Comparison of ENCODE assay signal across 25 cellular contexts in the genomic region with DNA sequence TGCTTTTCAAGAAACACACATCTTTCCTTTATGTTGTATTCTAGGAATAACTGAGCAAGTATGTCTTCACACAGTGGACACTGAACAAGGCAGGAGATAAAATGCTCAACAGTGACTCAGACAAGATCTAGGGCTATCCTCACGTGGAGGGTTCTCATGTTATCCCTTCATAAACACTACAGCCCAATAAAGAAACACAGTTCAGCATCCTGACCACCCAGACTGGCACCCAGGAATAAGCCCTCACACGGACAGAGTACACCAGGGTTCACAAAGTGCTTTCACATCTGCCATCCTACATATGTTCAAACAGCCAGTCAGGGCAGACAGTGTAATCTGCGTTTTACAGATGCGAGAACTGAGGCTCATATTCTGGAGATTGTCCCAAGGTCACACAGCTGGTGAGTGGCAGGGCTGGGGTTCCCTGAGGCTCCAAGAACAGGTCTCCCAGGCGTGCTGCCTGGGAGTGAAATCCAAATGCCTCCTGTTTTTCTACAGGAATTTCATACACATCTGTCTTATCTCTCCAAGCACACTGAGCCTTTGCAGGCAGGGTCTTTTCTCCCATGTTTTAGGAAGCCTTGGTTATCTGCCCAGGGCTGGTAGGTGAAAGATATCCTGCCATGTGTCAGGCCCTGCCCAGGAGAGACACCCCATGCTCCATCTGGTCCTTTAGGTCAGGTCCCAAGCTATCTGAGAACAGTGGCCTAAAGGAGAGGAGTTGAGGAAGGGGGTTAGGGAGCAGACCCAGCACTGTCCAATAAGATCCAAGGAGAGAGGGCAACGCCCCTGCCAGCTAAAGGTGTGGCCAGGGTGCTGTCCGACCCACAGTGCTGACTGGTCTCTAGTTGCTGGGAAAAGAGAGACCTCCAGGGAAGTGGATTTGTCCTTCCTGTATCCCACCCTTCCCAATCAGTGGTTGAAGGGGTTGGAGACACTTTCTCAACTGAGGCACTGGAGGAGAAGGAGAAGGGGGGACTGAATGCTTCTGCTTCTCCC. TPM values are rescaled to one million over a fixed set of nuclear protein-coding genes. Genes with fewer than 3 reads are reported as not detected.
DNase-seq lines count a peak whose midpoint lies in the region; ATAC-seq, FAIRE-seq and TF ChIP-seq lines count a peak whose summit lies in the region.
"Had no signal": no experiment of that assay in that cellular context is flagged by ENCODE, and none has a peak within 500 bp of the region (broad histone marks: within the 10 kb centered on the region; RNA-seq: fewer than 3 reads in every experiment).

No MANE protein-coding gene starts in this region.

- H3K4me1 Mint-ChIP-seq in astrocyte (ENCODE audit: low read depth, unreplicated experiment) = peaks cover 13% of the 10 kb centered on the region

- in situ Hi-C loops in Caki2 (cut with HindIII; ENCODE audit: low pct_unique_long_range_greater_than_20kb, low sequenced_read_pairs) = no loop called here

- POLR2A ChIA-PET in HEK293 (lab: Yijun Ruan, JAX) = no interaction called here

- peak; percentile 6 for DNase-seq in Caki2 (ENCODE audit: low read depth)
- DNase-seq in astrocyte (ENCODE audit: low read depth) = no peak
- DNase-seq in left lobe of liver (ENCODE audit: low spot score) = peak; percentile 18
- DNase-seq in T-helper 2 cell = no peak
- DNase-seq: activated CD4-positive, alpha-beta T cell treated with anti-CD3 and anti-CD28 coated beads, Interleukin-2, amount 50 U/mL, for 1 hour; activated gamma-delta T cell treated with Interleukin-2 at 50 U/mL for 16 hours; amygdala; caudate nucleus; CD8-positive, alpha-beta memory T cell; left cardiac atrium; MG63; NCI-H69; posterior cingulate gyrus; SHP77 treated with DMSO at 0.1 percent for 48 hours; stimulated activated CD4-positive, alpha-beta T cell treated with anti-CD3 and anti-CD28 coated beads, Interleukin-2, amount 100 ng/mL, for 24 hours; tibial artery had no signal

- peaks cover 14% of the 10 kb centered on the region for H3K9me3 Mint-ChIP-seq in astrocyte (ENCODE audit: unreplicated experiment)
- H3K9me3 Mint-ChIP-seq: stimulated activated naive CD8-positive, alpha-beta T cell treated with anti-CD3 and anti-CD28 coated beads, Interleukin-15, Interleukin-2, amounts not matched to agents 100 ng/mL and 50 ng/mL, for 24 hours had no signal

- H3K27me3 Mint-ChIP-seq in astrocyte (ENCODE audit: low read depth, unreplicated experiment) = peaks cover 68% of the 10 kb centered on the region

- H3K36me3 ChIP-seq in HEK293 (ENCODE audit: control insufficient read depth in 2 of 2, insufficient read depth in 1 of 2, low read length in 2 of 2) = no peaks in the 10 kb centered on the region
- no peaks in the 10 kb centered on the region for H3K36me3 ChIP-seq in astrocyte (ENCODE audit: insufficient read depth, low read length)
- H3K36me3 ChIP-seq: gastroesophageal sphincter, MG63, tibial artery had no signal

- H3K79me2 ChIP-seq in astrocyte (ENCODE audit: insufficient read depth, low read length) = no peaks in the 10 kb centered on the region

- no peak for ATAC-seq in left lobe of liver
- ATAC-seq in GM21390 (IDR thresholded peaks at IDR 0.05; ENCODE audit: unreplicated experiment) = no peak
- no peak for ATAC-seq in HG02571 (IDR thresholded peaks at IDR 0.05; ENCODE audit: unreplicated experiment)
- ATAC-seq: gastroesophageal sphincter, left cardiac atrium had no signal

- H3K9me3 ChIP-seq in HEK293 (ENCODE audit: control insufficient read depth, insufficient read depth, low read depth, low read length) = no peaks in the 10 kb centered on the region
- peaks cover 5% of the 10 kb centered on the region for H3K9me3 ChIP-seq in astrocyte (ENCODE audit: insufficient read depth, low read depth, low read length)

- FAIRE-seq in astrocyte (lab: Jason Lieb, UNC) = peak; percentile 32

- H3K4me2 ChIP-seq in astrocyte (ENCODE audit: low read length) = no peak overlapping the region

- H3K4me3 Mint-ChIP-seq in astrocyte (ENCODE audit: unreplicated experiment) = no peak overlapping the region
- H3K4me3 Mint-ChIP-seq: CD8-positive, alpha-beta memory T cell; mesothelial cell of epicardium; nephron; stimulated activated naive CD8-positive, alpha-beta T cell treated with anti-CD3 and anti-CD28 coated beads, Interleukin-15, Interleukin-2, amounts not matched to agents 100 ng/mL and 50 ng/mL, for 24 hours; T-helper 1 cell treated with Interleukin-12 subunit alpha and Interleukin-12 subunit beta and Interleukin-4 antibody, amounts not matched to agents 30 μg/mL and 1 μg/mL, for 36 hours had no signal

- H3K36me3 Mint-ChIP-seq in astrocyte (ENCODE audit: low read depth, unreplicated experiment) = peaks cover 4% of the 10 kb centered on the region
- H3K36me3 Mint-ChIP-seq: CD8-positive, alpha-beta memory T cell had no signal

- H4K20me1 ChIP-seq in astrocyte (ENCODE audit: insufficient read depth, low read length) = no peaks in the 10 kb centered on the region

- no peak overlapping the region for H3K9ac ChIP-seq in astrocyte (ENCODE audit: low read length)

- CTCF ChIA-PET in HEK293 (lab: Yijun Ruan, JAX) = no interaction called here

- no peak overlapping the region for H2AFZ ChIP-seq in astrocyte (ENCODE audit: low read depth, low read length)

- H3K4me3 ChIP-seq in HEK293 (ENCODE audit: low read depth, low read length) (no peak overlapping the region), astrocyte (ENCODE audit: insufficient read depth, low read depth, low read length) (no peak overlapping the region)
- H3K4me3 ChIP-seq: gastroesophageal sphincter, MG63, tibial artery had no signal

- no peak overlapping the region for H3K27ac Mint-ChIP-seq in astrocyte (ENCODE audit: unreplicated experiment)
- H3K27ac Mint-ChIP-seq: CD8-positive, alpha-beta memory T cell; mesothelial cell of epicardium; nephron; stimulated activated naive CD8-positive, alpha-beta T cell treated with anti-CD3 and anti-CD28 coated beads, Interleukin-15, Interleukin-2, amounts not matched to agents 100 ng/mL and 50 ng/mL, for 24 hours; T-helper 1 cell treated with Interleukin-12 subunit alpha and Interleukin-12 subunit beta and Interleukin-4 antibody, amounts not matched to agents 30 μg/mL and 1 μg/mL, for 36 hours had no signal

- TF ChIP-seq CTCF in HEK293 (tag by site-specific recombination; IDR thresholded peaks at IDR 0.05) (no peak), astrocyte (IDR thresholded peaks at IDR 0.05; ENCODE audit: insufficient read depth, low read depth, low read length) (no peak)

- peaks cover 36% of the 10 kb centered on the region for H3K27me3 ChIP-seq in astrocyte (ENCODE audit: insufficient read depth, low read length)
- H3K27me3 ChIP-seq: MG63, tibial artery had no signal

- H3K27ac ChIP-seq in HEK293 (ENCODE audit: extremely low read depth, low read depth, low read length) = no peak overlapping the region
- H3K27ac ChIP-seq in astrocyte (ENCODE audit: low read depth, low read length) = no peak overlapping the region
- H3K27ac ChIP-seq: gastroesophageal sphincter, HL-60, tibial artery had no signal

- H3K4me1 ChIP-seq in HEK293 (ENCODE audit: control insufficient read depth, insufficient read depth, low read length) (no peaks in the 10 kb centered on the region), astrocyte (ENCODE audit: insufficient read depth, low read length) (no peaks in the 10 kb centered on the region)

TF ChIP-seq in HEK293, 187 proteins besides CTCF, POLR2A, EP300 and RAD21:
- TF ChIP-seq, protein P1, sequence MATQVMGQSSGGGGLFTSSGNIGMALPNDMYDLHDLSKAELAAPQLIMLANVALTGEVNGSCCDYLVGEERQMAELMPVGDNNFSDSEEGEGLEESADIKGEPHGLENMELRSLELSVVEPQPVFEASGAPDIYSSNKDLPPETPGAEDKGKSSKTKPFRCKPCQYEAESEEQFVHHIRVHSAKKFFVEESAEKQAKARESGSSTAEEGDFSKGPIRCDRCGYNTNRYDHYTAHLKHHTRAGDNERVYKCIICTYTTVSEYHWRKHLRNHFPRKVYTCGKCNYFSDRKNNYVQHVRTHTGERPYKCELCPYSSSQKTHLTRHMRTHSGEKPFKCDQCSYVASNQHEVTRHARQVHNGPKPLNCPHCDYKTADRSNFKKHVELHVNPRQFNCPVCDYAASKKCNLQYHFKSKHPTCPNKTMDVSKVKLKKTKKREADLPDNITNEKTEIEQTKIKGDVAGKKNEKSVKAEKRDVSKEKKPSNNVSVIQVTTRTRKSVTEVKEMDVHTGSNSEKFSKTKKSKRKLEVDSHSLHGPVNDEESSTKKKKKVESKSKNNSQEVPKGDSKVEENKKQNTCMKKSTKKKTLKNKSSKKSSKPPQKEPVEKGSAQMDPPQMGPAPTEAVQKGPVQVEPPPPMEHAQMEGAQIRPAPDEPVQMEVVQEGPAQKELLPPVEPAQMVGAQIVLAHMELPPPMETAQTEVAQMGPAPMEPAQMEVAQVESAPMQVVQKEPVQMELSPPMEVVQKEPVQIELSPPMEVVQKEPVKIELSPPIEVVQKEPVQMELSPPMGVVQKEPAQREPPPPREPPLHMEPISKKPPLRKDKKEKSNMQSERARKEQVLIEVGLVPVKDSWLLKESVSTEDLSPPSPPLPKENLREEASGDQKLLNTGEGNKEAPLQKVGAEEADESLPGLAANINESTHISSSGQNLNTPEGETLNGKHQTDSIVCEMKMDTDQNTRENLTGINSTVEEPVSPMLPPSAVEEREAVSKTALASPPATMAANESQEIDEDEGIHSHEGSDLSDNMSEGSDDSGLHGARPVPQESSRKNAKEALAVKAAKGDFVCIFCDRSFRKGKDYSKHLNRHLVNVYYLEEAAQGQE (tag by site-specific recombination; IDR thresholded peaks at IDR 0.05) = peak; percentile 66; the same call in 1 of the 2 replicates
- peak; percentile 39; the same call in 1 of the 2 replicates for TF ChIP-seq ZBTB20 (tag by site-specific recombination; IDR thresholded peaks at IDR 0.05)
- TF ChIP-seq ZFP69B (tag by site-specific recombination; IDR thresholded peaks at IDR 0.05) = no peak

RNA-seq across cellular contexts. Expression of a gene that starts 47.9 kb away (rescaled TPM):
- 0.81 and 7.7 TPM in 2 replicates for total RNA-seq in Caki2 (2014; rRNA removed; shearing (Covaris generic); ENCODE audit: low replicate concordance)
- total RNA-seq in astrocyte (7.7 and 9.8 TPM in 2 replicates), left lobe of liver (8.0 TPM)

Comparison
In these comparisons a context has a peak if more than half of its experiments do, and no peak if none do; other contexts are left out.
1. DNase-seq: peak in Caki2 (single experiment) and left lobe of liver (single experiment); none in astrocyte (single experiment) and T-helper 2 cell (0 of 5).